24 cellular contexts compared by ENCODE assay signal in genomic region chr12:26255893-26256645, GRCh38.
"Had no signal": no experiment of that assay in that cellular context is flagged by ENCODE, and none has a peak within 500 bp of the region (broad histone marks: within the 10 kb centered on the region; RNA-seq: fewer than 3 reads in every experiment).

No MANE protein-coding gene starts in this region.

- H3K27ac Mint-ChIP-seq: activated CD8-positive, alpha-beta memory T cell treated with anti-CD3 and anti-CD28 coated beads, Interleukin-2, amount 10 ng/mL, durations not matched to agents 7 days and 5 days; activated naive CD8-positive, alpha-beta T cell treated with anti-CD3 and anti-CD28 coated beads for 36 hours; activated T-cell treated with anti-CD3 and anti-CD28 coated beads, Interleukin-2, amount 50 U/mL, for 24 hours; activated T-helper 1 cell treated with anti-CD3 and anti-CD28 coated beads, Interleukin-12 subunit alpha, Interleukin-12 subunit beta, Interleukin-2, Interleukin-4 antibody, amounts not matched to agents 30 ng/mL and 10 ng/mL and 1 ng/mL, durations not matched to agents 14 hours and 24 hours and 36 hours; T-helper 2 cell treated with Interferon-gamma antibody and Interleukin-4, amounts not matched to agents 5 μg/mL and 100 μg/mL, for 36 hours; WTC11 had no signal

- H3K4me1 Mint-ChIP-seq: activated CD8-positive, alpha-beta memory T cell treated with anti-CD3 and anti-CD28 coated beads, Interleukin-2, amount 10 ng/mL, durations not matched to agents 7 days and 5 days; activated naive CD8-positive, alpha-beta T cell treated with anti-CD3 and anti-CD28 coated beads for 36 hours; central memory CD8-positive, alpha-beta T cell; WTC11 had no signal

- H3K4me3 Mint-ChIP-seq: activated CD8-positive, alpha-beta memory T cell treated with anti-CD3 and anti-CD28 coated beads, Interleukin-2, amount 10 ng/mL, durations not matched to agents 7 days and 5 days; activated naive CD8-positive, alpha-beta T cell treated with anti-CD3 and anti-CD28 coated beads for 36 hours; activated T-cell treated with anti-CD3 and anti-CD28 coated beads, Interleukin-2, amount 50 U/mL, for 24 hours; activated T-helper 1 cell treated with anti-CD3 and anti-CD28 coated beads, Interleukin-12 subunit alpha, Interleukin-12 subunit beta, Interleukin-2, Interleukin-4 antibody, amounts not matched to agents 30 ng/mL and 10 ng/mL and 1 ng/mL, durations not matched to agents 14 hours and 24 hours and 36 hours; central memory CD8-positive, alpha-beta T cell; T-helper 2 cell treated with Interferon-gamma antibody and Interleukin-4, amounts not matched to agents 5 μg/mL and 100 μg/mL, for 36 hours; WTC11 had no signal

- ATAC-seq: activated CD8-positive, alpha-beta memory T cell treated with anti-CD3 and anti-CD28 coated beads, Interleukin-2, amount 10 ng/mL, durations not matched to agents 7 days and 5 days; Right ventricle myocardium inferior; SK-N-SH treated with all-trans-retinoic acid at 6 μM for 48 hours; WTC11 had no signal

- DNase-seq: activated CD4-positive, alpha-beta T cell treated with anti-CD3 and anti-CD28 coated beads for 48 hours; activated CD4-positive, alpha-beta T cell treated with anti-CD3 and anti-CD28 coated beads, Interleukin-2, amount 50 U/mL, for 48 hours; activated CD4-positive, CD25-positive, alpha-beta regulatory T cell treated with anti-CD3 and anti-CD28 coated beads, Interleukin-2, amount 50 U/mL, for 72 hours; activated CD8-positive, alpha-beta memory T cell treated with anti-CD3 and anti-CD28 coated beads, Interleukin-2, amount 10 ng/mL, durations not matched to agents 7 days and 5 days; activated effector memory CD4-positive, alpha-beta T cell treated with Interleukin-2 at 50 U/mL for 16 hours; activated naive CD4-positive, alpha-beta T cell treated with Interleukin-2 at 50 U/mL for 16 hours; activated naive CD8-positive, alpha-beta T cell treated with anti-CD3 and anti-CD28 coated beads for 36 hours; activated T-cell treated with anti-CD3 and anti-CD28 coated beads, Interleukin-2, amount 50 U/mL, for 24 hours; anterior cingulate cortex; Kasumi-1; KBM-7; NCI-H1105 treated with DMSO at 0.1 percent for 48 hours; NCI-H1436 treated with DMSO at 0.1 percent for 48 hours; NCI-H187; NCI-H2081; NCI-H510A treated with DMSO at 0.1 percent for 48 hours; RPMI8226; SW 1271 had no signal
